In genomic region chr1:165945911-165946310, GRCh38 we compare ENCODE assay signal across 11 cellular contexts.
"Had no signal": no experiment of that assay in that cellular context is flagged by ENCODE, and none has a peak within 500 bp of the region (broad histone marks: within the 10 kb centered on the region; RNA-seq: fewer than 3 reads in every experiment).

No MANE protein-coding gene starts in this region.

- H3K9ac ChIP-seq: GM23248 had no signal

- H3K36me3 ChIP-seq: HAP-1 had no signal

- DNase-seq: GM23248, GOT3, H7, H9, HCEC 1CT, HFFc6 had no signal

- H3K27ac Mint-ChIP-seq: GM23338, HFFc6 had no signal

- H3K4me3 Mint-ChIP-seq: GM23338, H9, HFFc6 had no signal

- H3K4me2 ChIP-seq: GM23338 had no signal

- H3K9me3 ChIP-seq: HAP-1 had no signal

- H3K27ac ChIP-seq: GM23248 had no signal

- ATAC-seq: GM23338, HCT116 had no signal

- H3K4me3 ChIP-seq: GM23248, GM23338, HAP-1 had no signal

- FAIRE-seq: H1, H54 had no signal

- H3K9me3 Mint-ChIP-seq: GM23338, H9, HFFc6 had no signal

- H3K4me1 ChIP-seq: HAP-1 had no signal

- H2AFZ ChIP-seq: GM23248, GM23338 had no signal
